16 cellular contexts compared by ENCODE assay signal in genomic region chr3:78867409-78868372, GRCh38.
DNase-seq lines count a peak whose midpoint lies in the region; ATAC-seq, FAIRE-seq and TF ChIP-seq lines count a peak whose summit lies in the region.
"Had no signal": no experiment of that assay in that cellular context is flagged by ENCODE, and none has a peak within 500 bp of the region (broad histone marks: within the 10 kb centered on the region; RNA-seq: fewer than 3 reads in every experiment).

No MANE protein-coding gene starts in this region.

- H3K9me3 ChIP-seq in mesodermal cell (ENCODE audit: control insufficient read depth, low read length): no peaks in the 10 kb centered on the region
- H3K9me3 ChIP-seq: ascending aorta, left ventricle myocardium inferior had no signal

- no peaks in the 10 kb centered on the region for H3K27me3 ChIP-seq in brain microvascular endothelial cell (replicated peaks)
- H3K27me3 ChIP-seq: ascending aorta had no signal

- no peak for FAIRE-seq in frontal cortex (lab: Jason Lieb, UNC)
- FAIRE-seq: K562, RCC 7860 had no signal

- ATAC-seq in GM19463 (IDR thresholded peaks at IDR 0.05; ENCODE audit: unreplicated experiment) (no peak), HG03045 (IDR thresholded peaks at IDR 0.05; ENCODE audit: unreplicated experiment) (no peak)
- ATAC-seq: CD8-positive, alpha-beta T cell; effector memory CD8-positive, alpha-beta T cell; K562 had no signal

- DNase-seq in COR-L47 (lab: John Stamatoyannopoulos, UW): peak; percentile 28
- peak; percentile 31 for DNase-seq in NCI-H146 (lab: John Stamatoyannopoulos, UW)
- peak; percentile 60 for DNase-seq in brain microvascular endothelial cell
- no peak for DNase-seq in superior temporal gyrus (ENCODE audit: extremely low spot score)
- no peak for DNase-seq in frontal cortex (ENCODE audit: low spot score in 2 of 2)
- DNase-seq: activated CD4-positive, alpha-beta T cell treated with anti-CD3 and anti-CD28 coated beads for 1 hour; CD8-positive, alpha-beta T cell; effector memory CD8-positive, alpha-beta T cell; left ventricle myocardium inferior; substantia nigra had no signal

- no peak for TF ChIP-seq CTCF in brain microvascular endothelial cell (IDR thresholded peaks at IDR 0.05; ENCODE audit: low read depth, low read length, missing control alignments)

- no peaks in the 10 kb centered on the region for H3K36me3 ChIP-seq in brain microvascular endothelial cell (replicated peaks)
- no peaks in the 10 kb centered on the region for H3K36me3 ChIP-seq in mesodermal cell (ENCODE audit: control insufficient read depth, insufficient read depth, low read length)
- H3K36me3 ChIP-seq: ascending aorta, left ventricle myocardium inferior had no signal

- in situ Hi-C loops in brain microvascular endothelial cell (cut with HindIII; ENCODE audit: low pct_ligation_motif_present, low sequenced_read_pairs): no loop called here

- H3K27ac ChIP-seq in brain microvascular endothelial cell: peak overlapping the region; percentile 74
- H3K27ac ChIP-seq in mesodermal cell (ENCODE audit: low read depth, low read length, severe bottlenecking): peak overlapping the region; percentile 60
- H3K27ac ChIP-seq: ascending aorta, left ventricle myocardium inferior had no signal

- no peak overlapping the region for H3K4me3 ChIP-seq in brain microvascular endothelial cell (ENCODE audit: low read depth, low read length)
- no peak overlapping the region for H3K4me3 ChIP-seq in mesodermal cell (ENCODE audit: extremely low read depth, insufficient read depth, low read length, poor library complexity, severe bottlenecking)
- H3K4me3 ChIP-seq: ascending aorta, K562, left ventricle myocardium inferior had no signal

- WGBS in mesodermal cell (ENCODE audit: insufficient coverage in 2 of 2), 2 experiments: 96 to 100% methylated on average over 2 of the region's 7 CpGs

- H3K4me1 ChIP-seq in mesodermal cell (ENCODE audit: control insufficient read depth, insufficient read depth, low read length, poor library complexity, severe bottlenecking): peaks cover 11% of the 10 kb centered on the region
- H3K4me1 ChIP-seq: ascending aorta had no signal

Comparison
In these comparisons a context has a peak if more than half of its experiments do, and no peak if none do; other contexts are left out.
1. DNase-seq: peak in COR-L47 (single experiment), NCI-H146 (single experiment) and brain microvascular endothelial cell (single experiment); none in superior temporal gyrus (single experiment) and frontal cortex (0 of 2).